ENCODE assay signal across 1 cellular context in the genomic region with DNA sequence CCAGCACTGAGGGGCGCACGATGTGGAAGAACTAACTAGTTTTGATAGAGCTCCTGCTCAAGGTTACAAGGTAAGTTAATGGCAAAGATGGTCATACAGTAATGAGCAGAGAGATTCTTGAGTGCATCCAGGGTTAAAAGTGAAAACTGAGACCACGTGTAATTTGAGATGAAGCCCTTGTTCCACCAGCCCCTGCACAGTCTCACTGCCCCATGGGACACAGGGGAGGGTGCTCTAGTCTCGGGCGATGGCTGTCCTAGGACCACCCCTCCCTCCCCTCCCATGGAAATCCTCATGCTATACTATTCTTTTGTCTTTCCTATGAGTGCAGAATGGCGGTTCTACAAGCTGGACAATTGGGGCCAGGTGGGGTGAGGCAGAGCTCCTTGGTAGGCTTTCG.
TF ChIP-seq lines count a peak whose summit lies in the region.

No MANE protein-coding gene starts in this region.

TF ChIP-seq in WTC11, 78 proteins besides CTCF, POLR2A, EP300 and RAD21 (continued from another document):
- TF ChIP-seq, protein P1, sequence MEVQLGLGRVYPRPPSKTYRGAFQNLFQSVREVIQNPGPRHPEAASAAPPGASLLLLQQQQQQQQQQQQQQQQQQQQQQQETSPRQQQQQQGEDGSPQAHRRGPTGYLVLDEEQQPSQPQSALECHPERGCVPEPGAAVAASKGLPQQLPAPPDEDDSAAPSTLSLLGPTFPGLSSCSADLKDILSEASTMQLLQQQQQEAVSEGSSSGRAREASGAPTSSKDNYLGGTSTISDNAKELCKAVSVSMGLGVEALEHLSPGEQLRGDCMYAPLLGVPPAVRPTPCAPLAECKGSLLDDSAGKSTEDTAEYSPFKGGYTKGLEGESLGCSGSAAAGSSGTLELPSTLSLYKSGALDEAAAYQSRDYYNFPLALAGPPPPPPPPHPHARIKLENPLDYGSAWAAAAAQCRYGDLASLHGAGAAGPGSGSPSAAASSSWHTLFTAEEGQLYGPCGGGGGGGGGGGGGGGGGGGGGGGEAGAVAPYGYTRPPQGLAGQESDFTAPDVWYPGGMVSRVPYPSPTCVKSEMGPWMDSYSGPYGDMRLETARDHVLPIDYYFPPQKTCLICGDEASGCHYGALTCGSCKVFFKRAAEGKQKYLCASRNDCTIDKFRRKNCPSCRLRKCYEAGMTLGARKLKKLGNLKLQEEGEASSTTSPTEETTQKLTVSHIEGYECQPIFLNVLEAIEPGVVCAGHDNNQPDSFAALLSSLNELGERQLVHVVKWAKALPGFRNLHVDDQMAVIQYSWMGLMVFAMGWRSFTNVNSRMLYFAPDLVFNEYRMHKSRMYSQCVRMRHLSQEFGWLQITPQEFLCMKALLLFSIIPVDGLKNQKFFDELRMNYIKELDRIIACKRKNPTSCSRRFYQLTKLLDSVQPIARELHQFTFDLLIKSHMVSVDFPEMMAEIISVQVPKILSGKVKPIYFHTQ (CRISPR knock-in tag; IDR thresholded peaks at IDR 0.05): no peak
- TF ChIP-seq, protein P2, sequence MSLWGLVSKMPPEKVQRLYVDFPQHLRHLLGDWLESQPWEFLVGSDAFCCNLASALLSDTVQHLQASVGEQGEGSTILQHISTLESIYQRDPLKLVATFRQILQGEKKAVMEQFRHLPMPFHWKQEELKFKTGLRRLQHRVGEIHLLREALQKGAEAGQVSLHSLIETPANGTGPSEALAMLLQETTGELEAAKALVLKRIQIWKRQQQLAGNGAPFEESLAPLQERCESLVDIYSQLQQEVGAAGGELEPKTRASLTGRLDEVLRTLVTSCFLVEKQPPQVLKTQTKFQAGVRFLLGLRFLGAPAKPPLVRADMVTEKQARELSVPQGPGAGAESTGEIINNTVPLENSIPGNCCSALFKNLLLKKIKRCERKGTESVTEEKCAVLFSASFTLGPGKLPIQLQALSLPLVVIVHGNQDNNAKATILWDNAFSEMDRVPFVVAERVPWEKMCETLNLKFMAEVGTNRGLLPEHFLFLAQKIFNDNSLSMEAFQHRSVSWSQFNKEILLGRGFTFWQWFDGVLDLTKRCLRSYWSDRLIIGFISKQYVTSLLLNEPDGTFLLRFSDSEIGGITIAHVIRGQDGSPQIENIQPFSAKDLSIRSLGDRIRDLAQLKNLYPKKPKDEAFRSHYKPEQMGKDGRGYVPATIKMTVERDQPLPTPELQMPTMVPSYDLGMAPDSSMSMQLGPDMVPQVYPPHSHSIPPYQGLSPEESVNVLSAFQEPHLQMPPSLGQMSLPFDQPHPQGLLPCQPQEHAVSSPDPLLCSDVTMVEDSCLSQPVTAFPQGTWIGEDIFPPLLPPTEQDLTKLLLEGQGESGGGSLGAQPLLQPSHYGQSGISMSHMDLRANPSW (CRISPR knock-in tag; conservative IDR thresholded peaks at IDR 0.05; ENCODE audit: low read depth): no peak
- TF ChIP-seq GABPB1 (CRISPR knock-in tag; IDR thresholded peaks at IDR 0.05) (no peak), NFATC4 (CRISPR knock-in tag; IDR thresholded peaks at IDR 0.05) (no peak), JAZF1 (CRISPR knock-in tag; IDR thresholded peaks at IDR 0.05) (no peak), TCF7 (CRISPR knock-in tag; IDR thresholded peaks at IDR 0.05; ENCODE audit: low read depth) (no peak), NR3C1 (CRISPR knock-in tag; conservative IDR thresholded peaks at IDR 0.05; ENCODE audit: low read depth) (no peak), ZNF121 (CRISPR knock-in tag; IDR thresholded peaks at IDR 0.05) (no peak), ETV6 (CRISPR knock-in tag; IDR thresholded peaks at IDR 0.05) (no peak), CBFB (CRISPR knock-in tag; IDR thresholded peaks at IDR 0.05; ENCODE audit: low read depth) (no peak)
- TF ChIP-seq, protein P3, sequence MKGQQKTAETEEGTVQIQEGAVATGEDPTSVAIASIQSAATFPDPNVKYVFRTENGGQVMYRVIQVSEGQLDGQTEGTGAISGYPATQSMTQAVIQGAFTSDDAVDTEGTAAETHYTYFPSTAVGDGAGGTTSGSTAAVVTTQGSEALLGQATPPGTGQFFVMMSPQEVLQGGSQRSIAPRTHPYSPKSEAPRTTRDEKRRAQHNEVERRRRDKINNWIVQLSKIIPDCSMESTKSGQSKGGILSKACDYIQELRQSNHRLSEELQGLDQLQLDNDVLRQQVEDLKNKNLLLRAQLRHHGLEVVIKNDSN (CRISPR knock-in tag; IDR thresholded peaks at IDR 0.05): no peak
- TF ChIP-seq, protein P4, sequence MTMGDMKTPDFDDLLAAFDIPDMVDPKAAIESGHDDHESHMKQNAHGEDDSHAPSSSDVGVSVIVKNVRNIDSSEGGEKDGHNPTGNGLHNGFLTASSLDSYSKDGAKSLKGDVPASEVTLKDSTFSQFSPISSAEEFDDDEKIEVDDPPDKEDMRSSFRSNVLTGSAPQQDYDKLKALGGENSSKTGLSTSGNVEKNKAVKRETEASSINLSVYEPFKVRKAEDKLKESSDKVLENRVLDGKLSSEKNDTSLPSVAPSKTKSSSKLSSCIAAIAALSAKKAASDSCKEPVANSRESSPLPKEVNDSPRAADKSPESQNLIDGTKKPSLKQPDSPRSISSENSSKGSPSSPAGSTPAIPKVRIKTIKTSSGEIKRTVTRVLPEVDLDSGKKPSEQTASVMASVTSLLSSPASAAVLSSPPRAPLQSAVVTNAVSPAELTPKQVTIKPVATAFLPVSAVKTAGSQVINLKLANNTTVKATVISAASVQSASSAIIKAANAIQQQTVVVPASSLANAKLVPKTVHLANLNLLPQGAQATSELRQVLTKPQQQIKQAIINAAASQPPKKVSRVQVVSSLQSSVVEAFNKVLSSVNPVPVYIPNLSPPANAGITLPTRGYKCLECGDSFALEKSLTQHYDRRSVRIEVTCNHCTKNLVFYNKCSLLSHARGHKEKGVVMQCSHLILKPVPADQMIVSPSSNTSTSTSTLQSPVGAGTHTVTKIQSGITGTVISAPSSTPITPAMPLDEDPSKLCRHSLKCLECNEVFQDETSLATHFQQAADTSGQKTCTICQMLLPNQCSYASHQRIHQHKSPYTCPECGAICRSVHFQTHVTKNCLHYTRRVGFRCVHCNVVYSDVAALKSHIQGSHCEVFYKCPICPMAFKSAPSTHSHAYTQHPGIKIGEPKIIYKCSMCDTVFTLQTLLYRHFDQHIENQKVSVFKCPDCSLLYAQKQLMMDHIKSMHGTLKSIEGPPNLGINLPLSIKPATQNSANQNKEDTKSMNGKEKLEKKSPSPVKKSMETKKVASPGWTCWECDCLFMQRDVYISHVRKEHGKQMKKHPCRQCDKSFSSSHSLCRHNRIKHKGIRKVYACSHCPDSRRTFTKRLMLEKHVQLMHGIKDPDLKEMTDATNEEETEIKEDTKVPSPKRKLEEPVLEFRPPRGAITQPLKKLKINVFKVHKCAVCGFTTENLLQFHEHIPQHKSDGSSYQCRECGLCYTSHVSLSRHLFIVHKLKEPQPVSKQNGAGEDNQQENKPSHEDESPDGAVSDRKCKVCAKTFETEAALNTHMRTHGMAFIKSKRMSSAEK (CRISPR knock-in tag; IDR thresholded peaks at IDR 0.05; ENCODE audit: borderline replicate concordance): no peak
- TF ChIP-seq, protein P5, sequence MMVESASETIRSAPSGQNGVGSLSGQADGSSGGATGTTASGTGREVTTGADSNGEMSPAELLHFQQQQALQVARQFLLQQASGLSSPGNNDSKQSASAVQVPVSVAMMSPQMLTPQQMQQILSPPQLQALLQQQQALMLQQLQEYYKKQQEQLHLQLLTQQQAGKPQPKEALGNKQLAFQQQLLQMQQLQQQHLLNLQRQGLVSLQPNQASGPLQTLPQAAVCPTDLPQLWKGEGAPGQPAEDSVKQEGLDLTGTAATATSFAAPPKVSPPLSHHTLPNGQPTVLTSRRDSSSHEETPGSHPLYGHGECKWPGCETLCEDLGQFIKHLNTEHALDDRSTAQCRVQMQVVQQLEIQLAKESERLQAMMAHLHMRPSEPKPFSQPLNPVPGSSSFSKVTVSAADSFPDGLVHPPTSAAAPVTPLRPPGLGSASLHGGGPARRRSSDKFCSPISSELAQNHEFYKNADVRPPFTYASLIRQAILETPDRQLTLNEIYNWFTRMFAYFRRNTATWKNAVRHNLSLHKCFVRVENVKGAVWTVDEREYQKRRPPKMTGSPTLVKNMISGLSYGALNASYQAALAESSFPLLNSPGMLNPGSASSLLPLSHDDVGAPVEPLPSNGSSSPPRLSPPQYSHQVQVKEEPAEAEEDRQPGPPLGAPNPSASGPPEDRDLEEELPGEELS (CRISPR knock-in tag; IDR thresholded peaks at IDR 0.05): no peak
